Comparison of ENCODE assay signal across 8 cellular contexts in the genomic region with DNA sequence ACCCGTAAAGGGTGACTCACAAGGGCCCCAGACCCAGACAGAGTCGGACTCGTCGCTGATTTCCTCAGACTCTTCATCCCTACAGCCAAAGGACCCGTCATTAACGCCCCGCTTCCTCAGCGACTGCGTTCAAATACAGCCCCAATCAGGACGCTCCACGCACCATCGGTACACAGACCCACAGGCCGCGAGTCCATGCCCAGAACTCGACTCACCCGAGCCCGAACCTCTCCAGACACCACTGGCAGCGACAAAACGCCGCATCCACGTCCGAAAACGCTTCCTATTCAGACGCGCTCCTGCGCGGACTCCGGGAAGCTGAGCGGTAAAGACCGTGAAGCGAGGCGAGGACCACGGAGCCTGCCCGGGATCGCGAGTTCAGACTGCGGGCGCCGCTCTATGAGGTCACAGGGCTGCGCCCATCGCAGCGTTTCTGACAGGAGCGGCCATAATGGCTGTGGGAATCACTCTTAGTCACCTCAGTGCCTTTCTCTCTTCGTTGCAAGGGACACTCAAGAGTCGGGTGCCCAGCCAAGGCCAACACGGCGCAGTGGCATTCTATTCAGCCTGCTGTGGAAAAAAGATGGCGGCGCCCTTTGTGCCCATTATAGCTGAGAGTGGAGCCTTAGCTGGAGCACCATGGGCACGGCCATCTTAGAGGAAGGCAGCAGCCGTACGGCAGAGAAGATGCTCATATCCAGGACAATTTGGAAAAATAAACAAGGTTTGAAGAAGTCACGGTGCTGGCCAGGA. TPM values are rescaled to one million over a fixed set of nuclear protein-coding genes. Genes with fewer than 3 reads are reported as not detected.
DNase-seq lines count a peak whose midpoint lies in the region; ATAC-seq and TF ChIP-seq lines count a peak whose summit lies in the region.

A gene (minus strand): TSS at position 353 of the 753 bp plus-strand sequence. CDS start 2,634 bp downstream, outside the sequence.

- H2AK5ac ChIP-seq in trophoblast cell (ENCODE audit: low read length): no peak within 1 kb of the TSS

- TF ChIP-seq POLR2A in GM10847 (IDR thresholded peaks at IDR 0.05; ENCODE audit: extremely low read depth, insufficient read length): peak; percentile 71
- peak in 1 of 2 donors; percentile 10 for TF ChIP-seq POLR2A in tibial nerve (IDR thresholded peaks at IDR 0.05)

- DNase-seq in NCI-H1105 treated with DMSO at 0.1 percent for 48 hours (lab: John Stamatoyannopoulos, UW) (peak; percentile 95), T follicular helper cell (ENCODE audit: low read depth) (peak; percentile 71), cardiac septum (ENCODE audit: low spot score) (peak; percentile 94), trophoblast cell (peak; percentile 84 to 88), tibial nerve (ENCODE audit: low spot score in 2 of 2) (peak; percentile 58 to 73)

- peak within 1 kb of the TSS; percentile 89 for H4K91ac ChIP-seq in trophoblast cell (ENCODE audit: low read depth, low read length)

- H3K79me2 ChIP-seq in trophoblast cell (ENCODE audit: control insufficient read depth, insufficient read depth, low read length, poor library complexity): peaks cover 4% of the 10 kb centered on the region

- H2BK5ac ChIP-seq in trophoblast cell (ENCODE audit: low read depth, low read length, poor library complexity): peak within 1 kb of the TSS; percentile 80

- peak within 1 kb of the TSS; percentile 80 for H2AFZ ChIP-seq in trophoblast cell (ENCODE audit: insufficient read depth, low read length, poor library complexity)

- H3K23ac ChIP-seq in trophoblast cell (ENCODE audit: low read length): no peak within 1 kb of the TSS

- peak; percentile 74 to 80 for TF ChIP-seq EP300 in tibial nerve (IDR thresholded peaks at IDR 0.05)

- peak in 1 of 5 experiments; percentile 5 for TF ChIP-seq CTCF in tibial nerve (IDR thresholded peaks at IDR 0.05)

- H4K8ac ChIP-seq in trophoblast cell (ENCODE audit: low read depth, low read length): peak within 1 kb of the TSS; percentile 91

- peak within 1 kb of the TSS; percentile 83 for H3K4me2 ChIP-seq in trophoblast cell (ENCODE audit: low read length)

- intact Hi-C loops in cardiac septum (cut with DNase I): loop anchor here (1.0 to 5.0 kb wide), 2 partner anchors 20 to 41 kb away; a partner anchor contains a TSS

- H3K4ac ChIP-seq in trophoblast cell (ENCODE audit: low read depth, low read length): peak within 1 kb of the TSS; percentile 57

- H3K9me3 ChIP-seq in trophoblast cell (ENCODE audit: insufficient read depth, low read depth, low read length): peaks cover 9% of the 10 kb centered on the region
- peaks cover 0 to 72% (median 21%) of the 10 kb centered on the region in 4 donors for H3K9me3 ChIP-seq in tibial nerve

- no peaks in the 10 kb centered on the region for H3K27me3 ChIP-seq in trophoblast cell (ENCODE audit: insufficient read depth, low read length)
- H3K27me3 ChIP-seq in tibial nerve: no peaks in the 10 kb centered on the region

- peaks cover 17 to 18% of the 10 kb centered on the region in 2 experiments for H3K36me3 ChIP-seq in trophoblast cell (ENCODE audit: control insufficient read depth in 1 of 2, insufficient read depth in 2 of 2, low read length in 2 of 2)
- peaks cover 4 to 64% (median 28%) of the 10 kb centered on the region in 3 donors for H3K36me3 ChIP-seq in tibial nerve

- peak within 1 kb of the TSS; percentile 86 for H3K27ac ChIP-seq in adipose tissue (ENCODE audit: low read depth, low read length)
- H3K27ac ChIP-seq in trophoblast cell (ENCODE audit: low read depth, low read length): peak within 1 kb of the TSS; percentile 68
- peak within 1 kb of the TSS; percentile 81 to 97 (median 90) for H3K27ac ChIP-seq in tibial nerve

- 0% methylated on average over 53 of the region's 53 CpGs for WGBS in adipose tissue, 3 donors
- whole genome bisulfite sequencing in trophoblast cell (ENCODE audit: extremely low coverage, insufficient coverage, insufficient read length): no CpG with 5 or more reads among the region's 53 CpGs
- 0% methylated on average over 17 to 48 of the region's 53 CpGs for WGBS in tibial nerve, 2 donors

- peak; percentile 83 for ATAC-seq in HG02588 (IDR thresholded peaks at IDR 0.05; ENCODE audit: unreplicated experiment)

- peak within 1 kb of the TSS; percentile 86 for H3K18ac ChIP-seq in trophoblast cell (ENCODE audit: low read length)

- H3K9ac ChIP-seq in trophoblast cell (ENCODE audit: low read length): peak within 1 kb of the TSS; percentile 85

- H3K4me3 ChIP-seq in trophoblast cell (ENCODE audit: low read depth, low read length) (peak within 1 kb of the TSS; percentile 90), tibial nerve (peak within 1 kb of the TSS; percentile 69 to 81 (median 76))

- H3K4me1 ChIP-seq in trophoblast cell (ENCODE audit: control insufficient read depth in 1 of 2, insufficient read depth in 2 of 2, low read length in 2 of 2) (peaks cover 4 to 11% of the 10 kb centered on the region in 2 experiments), tibial nerve (peaks cover 3 to 20% (median 7%) of the 10 kb centered on the region in 4 donors)

- H3K14ac ChIP-seq in trophoblast cell (ENCODE audit: low read length): peak within 1 kb of the TSS; percentile 94

- peaks cover 11% of the 10 kb centered on the region for H3K79me1 ChIP-seq in trophoblast cell (ENCODE audit: low read length)

- H2BK120ac ChIP-seq in trophoblast cell (ENCODE audit: insufficient read depth, low read length, poor library complexity): peak within 1 kb of the TSS; percentile 82

- peak within 1 kb of the TSS; percentile 63 for H4K12ac ChIP-seq in trophoblast cell (ENCODE audit: low read depth, low read length)

- peak within 1 kb of the TSS; percentile 42 for H2BK12ac ChIP-seq in trophoblast cell (ENCODE audit: low read length)

RNA-seq across cellular contexts. Expression of the gene that starts here (rescaled TPM):
- 1 to 10 TPM; 1.8 to 4.3 (median 3.1) TPM for polyA plus RNA-seq in adipose tissue
- total RNA-seq in cardiac septum (6.4 TPM), tibial nerve (1 to 10 TPM; 4.7 to 8.3 (median 6.0) TPM)
- 13.1 and 13.4 TPM in 2 replicates for polyA plus RNA-seq in trophoblast cell (2013)

Comparison
In these comparisons a context has a peak if more than half of its experiments do, and no peak if none do; other contexts are left out.
1. Peak in every context shown above with its lines: DNase-seq, ATAC-seq, H3K4me3 ChIP-seq and H3K27ac ChIP-seq.